5 cellular contexts compared by ENCODE assay signal in genomic region chr20:35685368-35685767, GRCh38. TPM values are rescaled to one million over a fixed set of nuclear protein-coding genes. Genes with fewer than 3 reads are reported as not detected.
A peak's percentile ranks its signal among the peaks of the same experiment; 100 is the strongest.
DNase-seq lines count a peak whose midpoint lies in the region; ATAC-seq and TF ChIP-seq lines count a peak whose summit lies in the region.
"Not testable (repeated sequence)": the region's sequence is repeated elsewhere in the genome, so short reads cannot be mapped to it uniquely, and the experiment has no call there.

No MANE protein-coding gene starts in this region.

- H3K4me3 ChIP-seq in right atrium auricular region, stomach, upper lobe of right lung: not testable (repeated sequence)

- not testable (repeated sequence) for H3K27ac ChIP-seq in right atrium auricular region, stomach, upper lobe of right lung

- not testable (repeated sequence) for H3K4me1 ChIP-seq in right atrium auricular region, stomach, upper lobe of right lung

- H3K9me3 ChIP-seq in right atrium auricular region, stomach, upper lobe of right lung: not testable (repeated sequence)

- TF ChIP-seq EP300 in stomach (IDR thresholded peaks at IDR 0.05): not testable (repeated sequence)

- peaks cover 27% of the 10 kb centered on the region for H3K36me3 ChIP-seq in right atrium auricular region
- H3K36me3 ChIP-seq in stomach: peaks cover 32 to 88% (median 84%) of the 10 kb centered on the region in 4 donors
- H3K36me3 ChIP-seq in upper lobe of right lung: peaks cover 44% of the 10 kb centered on the region

- WGBS in stomach, 5 donors: 96 to 98% (median 97%) methylated on average over 9 of the region's 9 CpGs

- TF ChIP-seq POLR2A in stomach (IDR thresholded peaks at IDR 0.05): not testable (repeated sequence)

- not testable (repeated sequence) for H3K27me3 ChIP-seq in right atrium auricular region, stomach, upper lobe of right lung

- not testable (repeated sequence) for ATAC-seq in upper lobe of right lung

- not testable (repeated sequence) for TF ChIP-seq CTCF in right atrium auricular region (IDR thresholded peaks at IDR 0.05); stomach (IDR thresholded peaks at IDR 0.05); upper lobe of right lung (IDR thresholded peaks at IDR 0.05)

- DNase-seq in activated CD8-positive, alpha-beta memory T cell treated with anti-CD3 and anti-CD28 coated beads, Interleukin-2, amount 50 U/mL, for 48 hours: peak; percentile 17
- DNase-seq in right atrium auricular region (ENCODE audit: low spot score) (peak; percentile 53), posterior vena cava (ENCODE audit: low spot score) (peak; percentile 35), stomach (peak; percentile 20), upper lobe of right lung (peak; percentile 28)

- intact Hi-C loops in posterior vena cava (cut with DNase I); stomach (cut with DNase I; ENCODE audit: low total_unique reads); upper lobe of right lung (cut with DNase I): not testable (repeated sequence)

RNA-seq across cellular contexts. Expression of gene NFS1, which starts 13.8 kb away (rescaled TPM):
- total RNA-seq in right atrium auricular region (10 to 100 TPM; 24.6 to 38.7 TPM), posterior vena cava (10 to 100 TPM; 15.9 to 22.0 TPM), stomach (10 to 100 TPM in 4 of 5 donors, under 1 TPM in 1; 0.58 to 54.2 (median 25.4) TPM), upper lobe of right lung (19.5 TPM)
- 10 to 100 TPM; 22.0 to 27.6 (median 22.8) TPM for polyA plus RNA-seq in stomach

RNA-seq across cellular contexts. Expression of gene ROMO1, which starts 13.8 kb away (rescaled TPM):
- total RNA-seq in right atrium auricular region: 100 to 1,000 TPM; 263 to 409 TPM
- 100 to 1,000 TPM; 126 TPM for total RNA-seq in posterior vena cava
- total RNA-seq in stomach: 100 to 1,000 TPM; 101 to 629 (median 179) TPM
- polyA plus RNA-seq in stomach: 100 to 1,000 TPM; 462 to 651 (median 513) TPM
- 77.9 TPM for total RNA-seq in upper lobe of right lung

RNA-seq across cellular contexts. Expression of gene CPNE1, which starts 20.7 kb away (rescaled TPM):
- 10 to 100 TPM; 39.2 to 60.4 TPM for total RNA-seq in right atrium auricular region
- total RNA-seq in posterior vena cava: 100 to 1,000 TPM; 122 to 130 TPM
- total RNA-seq in stomach: 100 to 1,000 TPM in 2 of 5 donors, 10 to 100 TPM in 3; 67.9 to 172 (median 98.0) TPM
- polyA plus RNA-seq in stomach: 100 to 1,000 TPM in 2 of 3 donors, 10 to 100 TPM in 1; 83.6 to 137 (median 117) TPM
- 179 TPM for total RNA-seq in upper lobe of right lung

RNA-seq across cellular contexts. Expression of gene RBM12, which starts 20.7 kb away (rescaled TPM):
- total RNA-seq in right atrium auricular region: 10 to 100 TPM; 18.4 to 20.9 TPM
- total RNA-seq in posterior vena cava: 10 to 100 TPM; 59.4 to 61.4 TPM
- 100 to 1,000 TPM in 1 of 5 donors, 10 to 100 TPM in 4; 16.2 to 147 (median 47.7) TPM for total RNA-seq in stomach
- polyA plus RNA-seq in stomach: 10 to 100 TPM in 1 of 3 donors, 1 to 10 TPM in 2; 7.9 to 13.3 (median 9.6) TPM
- 72.5 TPM for total RNA-seq in upper lobe of right lung

RNA-seq across cellular contexts. Expression of gene RBM39, which starts 56.7 kb away (rescaled TPM):
- total RNA-seq in right atrium auricular region (100 to 1,000 TPM; 106 to 112 TPM), posterior vena cava (100 to 1,000 TPM; 210 to 217 TPM), stomach (100 to 1,000 TPM; 358 to 770 (median 579) TPM), upper lobe of right lung (298 TPM)
- polyA plus RNA-seq in stomach: 100 to 1,000 TPM in 2 of 3 donors, 10 to 100 TPM in 1; 93.3 to 273 (median 119) TPM
